13 cellular contexts compared by ENCODE assay signal in genomic region chr4:52863324-52863723, GRCh38. TPM values are rescaled to one million over a fixed set of nuclear protein-coding genes. Genes with fewer than 3 reads are reported as not detected.
DNase-seq lines count a peak whose midpoint lies in the region; ATAC-seq and TF ChIP-seq lines count a peak whose summit lies in the region.
"Had no signal": no experiment of that assay in that cellular context is flagged by ENCODE, and none has a peak within 500 bp of the region (broad histone marks: within the 10 kb centered on the region; RNA-seq: fewer than 3 reads in every experiment).

No MANE protein-coding gene starts in this region.

- TF ChIP-seq CTCF in thoracic aorta (IDR thresholded peaks at IDR 0.05) (no peak), Peyer's patch (IDR thresholded peaks at IDR 0.05) (no peak)

- no peak overlapping the region for H3K27ac Mint-ChIP-seq in activated T-cell treated with anti-CD3 and anti-CD28 coated beads, Interleukin-2, amount 50 U/mL, for 72 hours
- no peak overlapping the region for H3K27ac Mint-ChIP-seq in T-helper 17 cell

- H3K9me3 ChIP-seq in T-helper 17 cell (ENCODE audit: control insufficient read depth, low read length, poor library complexity, severe bottlenecking) (peaks cover 3% of the 10 kb centered on the region), iPS-18c (ENCODE audit: control insufficient read depth, insufficient read depth, low read length) (no peaks in the 10 kb centered on the region), thoracic aorta (no peaks in the 10 kb centered on the region), Peyer's patch (no peaks in the 10 kb centered on the region)
- H3K9me3 ChIP-seq: adrenal gland had no signal

- H3K9me3 Mint-ChIP-seq in activated T-cell treated with anti-CD3 and anti-CD28 coated beads, Interleukin-2, amount 50 U/mL, for 4 hours: peaks cover 4% of the 10 kb centered on the region
- H3K9me3 Mint-ChIP-seq in activated T-cell treated with anti-CD3 and anti-CD28 coated beads, Interleukin-2, amount 50 U/mL, for 72 hours: peaks cover 0 to 3% of the 10 kb centered on the region in 2 donors

- DNase-seq in activated T-cell treated with anti-CD3 and anti-CD28 coated beads, Interleukin-2, amount 50 U/mL, for 4 hours: no peak
- no peak for DNase-seq in activated T-cell treated with anti-CD3 and anti-CD28 coated beads, Interleukin-2, amount 50 U/mL, for 72 hours
- DNase-seq in T-helper 17 cell: no peak
- no peak for DNase-seq in thoracic aorta (ENCODE audit: low spot score)
- no peak for DNase-seq in anterior cingulate cortex (lab: John Stamatoyannopoulos, UW)
- DNase-seq in Peyer's patch: no peak
- no peak for DNase-seq in NCI-H345 (lab: John Stamatoyannopoulos, UW)
- DNase-seq: adrenal gland, Karpas-422, NCI-H446, psoas muscle had no signal

- H3K4me3 ChIP-seq in iPS-18c (ENCODE audit: insufficient read depth, low read depth, low read length): peak overlapping the region; percentile 77
- H3K4me3 ChIP-seq in thoracic aorta: peak overlapping the region; percentile 93
- no peak overlapping the region for H3K4me3 ChIP-seq in Peyer's patch

- peak overlapping the region; percentile 71 to 86 for H3K27ac ChIP-seq in thoracic aorta
- no peak overlapping the region for H3K27ac ChIP-seq in Peyer's patch
- H3K27ac ChIP-seq: epithelial cell of prostate, psoas muscle had no signal

- ATAC-seq in activated T-cell treated with anti-CD3 and anti-CD28 coated beads, Interleukin-2, amount 50 U/mL, for 4 hours: no peak
- ATAC-seq in activated T-cell treated with anti-CD3 and anti-CD28 coated beads, Interleukin-2, amount 50 U/mL, for 72 hours (replicated peaks in 1 of 2): no peak
- ATAC-seq in T-helper 17 cell (no peak), thoracic aorta (ENCODE audit: insufficient number of reproducible peaks, low FRiP score, low read depth) (no peak)
- ATAC-seq: psoas muscle had no signal

- peaks cover 14 to 50% of the 10 kb centered on the region in 2 donors for H3K4me1 ChIP-seq in thoracic aorta (ENCODE audit: control insufficient read depth in 1 of 2, low read depth in 2 of 2)
- peaks cover 0 to 13% (median 4%) of the 10 kb centered on the region in 4 donors for H3K4me1 ChIP-seq in Peyer's patch

- H3K27me3 Mint-ChIP-seq in activated T-cell treated with anti-CD3 and anti-CD28 coated beads, Interleukin-2, amount 50 U/mL, for 4 hours (ENCODE audit: low read depth): peaks cover 27% of the 10 kb centered on the region
- H3K27me3 Mint-ChIP-seq in activated T-cell treated with anti-CD3 and anti-CD28 coated beads, Interleukin-2, amount 50 U/mL, for 72 hours (ENCODE audit: low read depth): peaks cover 43% of the 10 kb centered on the region
- peaks cover 26% of the 10 kb centered on the region for H3K27me3 Mint-ChIP-seq in T-helper 17 cell

- peak overlapping the region; percentile 73 for H3K4me3 Mint-ChIP-seq in activated T-cell treated with anti-CD3 and anti-CD28 coated beads, Interleukin-2, amount 50 U/mL, for 4 hours
- peak overlapping the region in 1 of 2 donors; percentile 39 for H3K4me3 Mint-ChIP-seq in activated T-cell treated with anti-CD3 and anti-CD28 coated beads, Interleukin-2, amount 50 U/mL, for 72 hours
- peak overlapping the region; percentile 84 for H3K4me3 Mint-ChIP-seq in T-helper 17 cell

- no peaks in the 10 kb centered on the region for H3K36me3 Mint-ChIP-seq in activated T-cell treated with anti-CD3 and anti-CD28 coated beads, Interleukin-2, amount 50 U/mL, for 4 hours (ENCODE audit: insufficient read depth)
- H3K36me3 Mint-ChIP-seq in activated T-cell treated with anti-CD3 and anti-CD28 coated beads, Interleukin-2, amount 50 U/mL, for 72 hours (ENCODE audit: insufficient read depth in 2 of 2): peaks cover 5% of the 10 kb centered on the region in 2 donors
- H3K36me3 Mint-ChIP-seq in T-helper 17 cell (ENCODE audit: low read depth): no peaks in the 10 kb centered on the region

- peaks cover 3% of the 10 kb centered on the region for H3K36me3 ChIP-seq in thoracic aorta
- no peaks in the 10 kb centered on the region for H3K36me3 ChIP-seq in Peyer's patch
- H3K36me3 ChIP-seq: adrenal gland had no signal

- peaks cover 9% of the 10 kb centered on the region for H3K4me1 Mint-ChIP-seq in activated T-cell treated with anti-CD3 and anti-CD28 coated beads, Interleukin-2, amount 50 U/mL, for 4 hours (ENCODE audit: low read depth)
- H3K4me1 Mint-ChIP-seq in activated T-cell treated with anti-CD3 and anti-CD28 coated beads, Interleukin-2, amount 50 U/mL, for 72 hours (ENCODE audit: low read depth): peaks cover 17% of the 10 kb centered on the region
- peaks cover 3% of the 10 kb centered on the region for H3K4me1 Mint-ChIP-seq in T-helper 17 cell

- TF ChIP-seq POLR2A in Peyer's patch (IDR thresholded peaks at IDR 0.05): no peak

- H3K27me3 ChIP-seq in thoracic aorta (replicated peaks; ENCODE audit: insufficient read depth): no peaks in the 10 kb centered on the region
- no peaks in the 10 kb centered on the region for H3K27me3 ChIP-seq in Peyer's patch
- H3K27me3 ChIP-seq: adrenal gland had no signal

RNA-seq across cellular contexts. Expression of gene RASL11B, which starts 1.2 kb away (rescaled TPM):
- total RNA-seq in activated T-cell treated with anti-CD3 and anti-CD28 coated beads, Interleukin-2, amount 50 U/mL, for 4 hours: under 1 TPM; 0.16 to 0.71 (median 0.26) TPM
- total RNA-seq in activated T-cell treated with anti-CD3 and anti-CD28 coated beads, Interleukin-2, amount 50 U/mL, for 72 hours: 1 to 10 TPM in 1 of 2 donors, under 1 TPM in 1; 0.48 to 1.4 TPM
- total RNA-seq in T-helper 17 cell: not detected
- total RNA-seq in thoracic aorta: 1 to 10 TPM; 5.0 to 5.4 TPM
- total RNA-seq in Peyer's patch: under 1 TPM in 1 of 4 donors, not detected in 3; 0.54 TPM

Comparison
In these comparisons a context has a peak if more than half of its experiments do, and no peak if none do; other contexts are left out.
1. H3K4me3 ChIP-seq: peak in iPS-18c (single experiment) and thoracic aorta (single experiment); none in Peyer's patch (0 of 4).
2. H3K27ac ChIP-seq: peak in thoracic aorta (2 of 2); none in Peyer's patch (0 of 4).